22 cellular contexts compared by ENCODE assay signal in the genomic region with DNA sequence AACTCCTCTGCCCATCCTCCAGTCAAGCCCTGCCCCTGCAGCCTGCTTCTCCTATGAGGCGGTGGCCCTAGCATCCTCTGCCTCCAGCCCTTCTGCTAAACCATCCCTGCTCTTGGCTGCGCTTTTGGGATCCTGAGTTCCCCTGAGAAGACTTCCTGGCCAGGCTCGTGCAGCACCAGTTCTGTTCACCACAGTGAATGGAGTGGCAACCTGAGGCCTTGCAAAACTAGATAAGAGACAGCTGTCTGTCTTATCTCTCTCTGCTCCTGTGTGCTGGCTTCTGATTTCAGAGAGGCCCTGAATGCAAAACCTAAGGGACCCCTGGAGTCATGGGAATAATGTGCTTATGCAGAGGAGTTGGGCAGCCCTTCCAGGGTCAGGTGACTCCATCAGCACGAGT.
A peak's percentile ranks its signal among the peaks of the same experiment; 100 is the strongest.
DNase-seq lines count a peak whose midpoint lies in the region; TF ChIP-seq lines count a peak whose summit lies in the region.
"Had no signal": no experiment of that assay in that cellular context is flagged by ENCODE, and none has a peak within 500 bp of the region (broad histone marks: within the 10 kb centered on the region; RNA-seq: fewer than 3 reads in every experiment).

No MANE protein-coding gene starts in this region.

- H4K8ac ChIP-seq in mesendoderm (ENCODE audit: low read depth, low read length), result no peak overlapping the region
- no peak overlapping the region for H4K8ac ChIP-seq in neuronal stem cell (ENCODE audit: low read depth, low read length)

- H2AFZ ChIP-seq in neuronal stem cell (ENCODE audit: low read length), result no peak overlapping the region
- H2AFZ ChIP-seq: GM23248 had no signal

- peak overlapping the region; percentile 41 for H2BK12ac ChIP-seq in neuronal stem cell (ENCODE audit: low read length)

- H3K56ac ChIP-seq in mesendoderm (ENCODE audit: low read length), result no peak overlapping the region

- H3K4me1 ChIP-seq in BE2C (peaks cover 22% of the 10 kb centered on the region), mesendoderm (ENCODE audit: control insufficient read depth, low read depth, low read length) (peaks cover 2% of the 10 kb centered on the region), neuronal stem cell (ENCODE audit: control insufficient read depth in 2 of 2, insufficient read depth in 1 of 2, low read depth in 1 of 2, low read length in 2 of 2) (no peaks in the 10 kb centered on the region), testis (peaks cover 9% of the 10 kb centered on the region)
- H3K4me1 ChIP-seq: A549 had no signal

- H3K18ac ChIP-seq in mesendoderm (ENCODE audit: low read length) (no peak overlapping the region), neuronal stem cell (ENCODE audit: low read length) (peak overlapping the region; percentile 82)

- H4K91ac ChIP-seq in neuronal stem cell (ENCODE audit: low read depth, low read length, poor library complexity), result no peak overlapping the region

- H2BK15ac ChIP-seq in mesendoderm (replicated peaks; ENCODE audit: low read depth), result no peak overlapping the region
- no peak overlapping the region for H2BK15ac ChIP-seq in neuronal stem cell (ENCODE audit: low read length)

- TF ChIP-seq CTCF in BE2C (IDR thresholded peaks at IDR 0.05; ENCODE audit: low read depth, low read length) (no peak), testis (IDR thresholded peaks at IDR 0.05) (no peak)

- no peak overlapping the region for H2AK5ac ChIP-seq in mesendoderm (ENCODE audit: low read length)
- peak overlapping the region; percentile 3 for H2AK5ac ChIP-seq in neuronal stem cell (ENCODE audit: low read depth, low read length)

- H3K4me3 ChIP-seq in BE2C (ENCODE audit: low read depth, low read length), result no peak overlapping the region
- H3K4me3 ChIP-seq in mesendoderm (ENCODE audit: low read length), result no peak overlapping the region
- no peak overlapping the region for H3K4me3 ChIP-seq in neuronal stem cell (ENCODE audit: low read length in 2 of 2)
- H3K4me3 ChIP-seq in testis, result no peak overlapping the region
- H3K4me3 ChIP-seq: A549, GM23248 had no signal

- no peak overlapping the region for H3K27ac ChIP-seq in mesendoderm (ENCODE audit: low read depth, low read length)
- no peak overlapping the region for H3K27ac ChIP-seq in neuronal stem cell (replicated peaks; ENCODE audit: low read length)
- H3K27ac ChIP-seq in testis, result no peak overlapping the region
- H3K27ac ChIP-seq: A549, GM23248 had no signal

- H3K9ac ChIP-seq in mesendoderm (ENCODE audit: low read length), result no peak overlapping the region
- H3K9ac ChIP-seq in neuronal stem cell (ENCODE audit: low read depth, low read length, poor library complexity), result no peak overlapping the region
- H3K9ac ChIP-seq: GM23248 had no signal

- H3K4ac ChIP-seq in mesendoderm (ENCODE audit: low read depth, low read length), result no peak overlapping the region
- no peak overlapping the region for H3K4ac ChIP-seq in neuronal stem cell (ENCODE audit: low read length)

- no peaks in the 10 kb centered on the region for H3K9me3 ChIP-seq in BE2C
- no peaks in the 10 kb centered on the region for H3K9me3 ChIP-seq in neuronal stem cell (replicated peaks in 1 of 2; ENCODE audit: control insufficient read depth in 2 of 2, insufficient read depth in 1 of 2, low read depth in 1 of 2, low read length in 2 of 2)
- no peaks in the 10 kb centered on the region for H3K9me3 ChIP-seq in testis
- H3K9me3 ChIP-seq: A549 had no signal

- no peaks in the 10 kb centered on the region for H3K27me3 ChIP-seq in BE2C
- no peaks in the 10 kb centered on the region for H3K27me3 ChIP-seq in mesendoderm (ENCODE audit: insufficient read depth, low read length, poor library complexity)
- H3K27me3 ChIP-seq in neuronal stem cell (ENCODE audit: control insufficient read depth in 3 of 3, insufficient read depth in 3 of 3, low read depth in 1 of 3, low read length in 3 of 3), result no peaks in the 10 kb centered on the region
- H3K27me3 ChIP-seq in testis, result no peaks in the 10 kb centered on the region

- H3K79me1 ChIP-seq in mesendoderm (ENCODE audit: low read length) (no peaks in the 10 kb centered on the region), neuronal stem cell (ENCODE audit: low read depth, low read length) (peaks cover 3% of the 10 kb centered on the region)

- H3K79me2 ChIP-seq in mesendoderm (ENCODE audit: control insufficient read depth, insufficient read depth, low read length), result no peaks in the 10 kb centered on the region

- H3K36me3 ChIP-seq in BE2C (no peaks in the 10 kb centered on the region), mesendoderm (ENCODE audit: control insufficient read depth, insufficient read depth, low read length) (no peaks in the 10 kb centered on the region), neuronal stem cell (replicated peaks in 1 of 2; ENCODE audit: control insufficient read depth in 2 of 2, insufficient read depth in 2 of 2, low read length in 2 of 2) (peaks cover 0 to 1% of the 10 kb centered on the region in 2 donors), testis (ENCODE audit: low read depth, missing control alignments) (no peaks in the 10 kb centered on the region)

- H2BK120ac ChIP-seq in mesendoderm (ENCODE audit: low read depth, low read length) (no peak overlapping the region), neuronal stem cell (ENCODE audit: low read depth, low read length) (no peak overlapping the region)

- no peak for TF ChIP-seq POLR2A in testis (IDR thresholded peaks at IDR 0.05)

- H3K23ac ChIP-seq in mesendoderm (ENCODE audit: low read length) (no peak overlapping the region), neuronal stem cell (ENCODE audit: low read depth, low read length, poor library complexity) (peak overlapping the region; percentile 99)

- intact Hi-C loops in testis (cut with DNase I; ENCODE audit: low total_unique reads), result no loop called here

- WGBS in mesendoderm (ENCODE audit: extremely low coverage, insufficient coverage, low lambda C conversion rate), result no CpG with 5 or more reads among the region's 4 CpGs
- no CpG with 5 or more reads among the region's 4 CpGs for WGBS in neuronal stem cell (ENCODE audit: extremely low coverage in 2 of 2, insufficient read length in 2 of 2, insufficient replicate concordance in 1 of 2), 2 donors
- 69 to 80% methylated on average over 4 of the region's 4 CpGs for WGBS in testis, 2 donors

- H4K5ac ChIP-seq in mesendoderm (ENCODE audit: low read length), result no peak overlapping the region

- H3K4me2 ChIP-seq in mesendoderm (ENCODE audit: low read length) (no peak overlapping the region), neuronal stem cell (ENCODE audit: insufficient read depth, low read length, poor library complexity, severe bottlenecking) (no peak overlapping the region)
- H3K4me2 ChIP-seq: A549 had no signal

- H2BK5ac ChIP-seq in mesendoderm (ENCODE audit: low read length), result no peak overlapping the region
- H2BK5ac ChIP-seq in neuronal stem cell (ENCODE audit: low read length), result no peak overlapping the region

- H3K14ac ChIP-seq in neuronal stem cell (ENCODE audit: low read length), result no peak overlapping the region

- DNase-seq in BE2C (peak; percentile 80), SK-N-DZ (ENCODE audit: low spot score) (peak; percentile 57), mesendoderm (peak; percentile 61), neuronal stem cell (ENCODE audit: low spot score) (no peak), KG1 (lab: John Stamatoyannopoulos, UW) (no peak), testis (no peak), NCI-H128 (lab: John Stamatoyannopoulos, UW; ENCODE audit: unreplicated experiment) (no peak)
- DNase-seq in stimulated activated naive CD4-positive, alpha-beta T cell (lab: John Stamatoyannopoulos, UW), result no peak
- DNase-seq: 8988T; ACHN; AML-193; C1 segment of cervical spinal cord; Calu3; CD4-positive, alpha-beta memory T cell; COR-L47; DMS53; DMS79 treated with DMSO at 0.1 percent for 48 hours; GF-D8; GM23248; H7; HCEC 1CT had no signal

Comparison
In these comparisons a context has a peak if more than half of its experiments do, and no peak if none do; other contexts are left out.
1. DNase-seq: peak in BE2C (single experiment), SK-N-DZ (single experiment) and mesendoderm (single experiment); none in neuronal stem cell (single experiment), KG1 (single experiment), testis (single experiment), NCI-H128 (single experiment) and stimulated activated naive CD4-positive, alpha-beta T cell (0 of 6).